Comparison of ENCODE assay signal across 8 cellular contexts in genomic region chr19:12365372-12366162, GRCh38. TPM values are rescaled to one million over a fixed set of nuclear protein-coding genes. Genes with fewer than 3 reads are reported as not detected.
DNase-seq lines count a peak whose midpoint lies in the region; ATAC-seq lines count a peak whose summit lies in the region.

TSS of gene ZNF442 (minus strand) at chr19:12365683. CDS start at chr19:12363631, 2,052 bp downstream.

- ATAC-seq in GM18868 (IDR thresholded peaks at IDR 0.05; ENCODE audit: unreplicated experiment) (peak; percentile 87), HG03159 (IDR thresholded peaks at IDR 0.05; ENCODE audit: unreplicated experiment) (peak; percentile 92)

- DNase-seq in AG08396 (ENCODE audit: low spot score), result peak; percentile 97
- DNase-seq in NCI-H774 (lab: John Stamatoyannopoulos, UW), result peak; percentile 92
- DNase-seq in activated CD8-positive, alpha-beta memory T cell treated with anti-CD3 and anti-CD28 coated beads for 4 hours (ENCODE audit: low read depth in 2 of 2), result peak; percentile 73 to 78
- DNase-seq in effector memory CD4-positive, alpha-beta T cell, result peak; percentile 46 to 67 (median 66)
- DNase-seq in lung microvascular endothelial cell (ENCODE audit: low read depth in 2 of 2), result peak; percentile 95 to 97
- peak; percentile 62 to 74 (median 69) for DNase-seq in stimulated activated CD4-positive, alpha-beta T cell treated with anti-CD3 and anti-CD28 coated beads, TNF-alpha, amount 100 ng/mL, for 4 hours (ENCODE audit: low read depth in 3 of 3)

- peaks cover 3% of the 10 kb centered on the region for H3K4me1 ChIP-seq in effector memory CD4-positive, alpha-beta T cell (ENCODE audit: control insufficient read depth, insufficient read depth, low read length, poor library complexity, severe bottlenecking)

- H3K27ac ChIP-seq in effector memory CD4-positive, alpha-beta T cell (ENCODE audit: insufficient read depth, low read length, poor library complexity, severe bottlenecking), result peak within 1 kb of the TSS; percentile 39

- H3K36me3 ChIP-seq in effector memory CD4-positive, alpha-beta T cell (ENCODE audit: control insufficient read depth, insufficient read depth, low read length), result no peaks in the 10 kb centered on the region

- H3K27me3 ChIP-seq in effector memory CD4-positive, alpha-beta T cell (replicated peaks; ENCODE audit: control insufficient read depth, insufficient read depth, low read length, poor library complexity, severe bottlenecking), result no peaks in the 10 kb centered on the region

- peak within 1 kb of the TSS; percentile 69 for H3K4me3 ChIP-seq in effector memory CD4-positive, alpha-beta T cell (ENCODE audit: insufficient read depth, low read depth, low read length, poor library complexity, severe bottlenecking)

- no peaks in the 10 kb centered on the region for H3K9me3 ChIP-seq in effector memory CD4-positive, alpha-beta T cell (ENCODE audit: control insufficient read depth, low read length)

RNA-seq across cellular contexts. Expression of gene ZNF442, which starts in this region (rescaled TPM):
- total RNA-seq in lung microvascular endothelial cell, result 1.1 and 2.8 TPM in 2 replicates

Comparison
In these comparisons a context has a peak if more than half of its experiments do, and no peak if none do; other contexts are left out.
1. Peak in every context shown above with its lines: DNase-seq, ATAC-seq, H3K4me3 ChIP-seq and H3K27ac ChIP-seq.